ENCODE assay signal across 1 cellular context in the genomic region with DNA sequence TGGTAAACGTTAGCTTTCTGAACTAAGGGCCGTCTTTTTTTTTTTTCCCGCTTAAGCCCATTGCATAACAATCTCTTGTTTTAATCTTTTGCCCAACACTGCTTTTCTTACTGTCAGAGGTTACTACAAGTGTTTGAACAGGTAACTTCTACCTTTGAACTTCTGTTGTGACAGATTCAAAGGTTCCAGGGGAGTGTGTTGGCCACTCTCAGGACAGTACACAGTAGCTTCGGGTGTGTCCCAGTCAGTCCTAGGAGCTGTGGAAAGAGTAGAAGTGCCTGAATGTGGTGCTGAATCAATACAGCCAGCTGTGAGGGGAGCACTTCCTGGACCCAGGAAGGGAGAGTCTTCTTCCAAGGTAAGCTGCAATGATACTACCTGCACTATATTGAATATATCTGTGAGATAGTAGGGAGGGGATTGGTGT.
TF ChIP-seq lines count a peak whose summit lies in the region.

A gene with protein sequence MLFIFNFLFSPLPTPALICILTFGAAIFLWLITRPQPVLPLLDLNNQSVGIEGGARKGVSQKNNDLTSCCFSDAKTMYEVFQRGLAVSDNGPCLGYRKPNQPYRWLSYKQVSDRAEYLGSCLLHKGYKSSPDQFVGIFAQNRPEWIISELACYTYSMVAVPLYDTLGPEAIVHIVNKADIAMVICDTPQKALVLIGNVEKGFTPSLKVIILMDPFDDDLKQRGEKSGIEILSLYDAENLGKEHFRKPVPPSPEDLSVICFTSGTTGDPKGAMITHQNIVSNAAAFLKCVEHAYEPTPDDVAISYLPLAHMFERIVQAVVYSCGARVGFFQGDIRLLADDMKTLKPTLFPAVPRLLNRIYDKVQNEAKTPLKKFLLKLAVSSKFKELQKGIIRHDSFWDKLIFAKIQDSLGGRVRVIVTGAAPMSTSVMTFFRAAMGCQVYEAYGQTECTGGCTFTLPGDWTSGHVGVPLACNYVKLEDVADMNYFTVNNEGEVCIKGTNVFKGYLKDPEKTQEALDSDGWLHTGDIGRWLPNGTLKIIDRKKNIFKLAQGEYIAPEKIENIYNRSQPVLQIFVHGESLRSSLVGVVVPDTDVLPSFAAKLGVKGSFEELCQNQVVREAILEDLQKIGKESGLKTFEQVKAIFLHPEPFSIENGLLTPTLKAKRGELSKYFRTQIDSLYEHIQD (plus strand): TSS at position 205 of the 427 bp plus-strand sequence. CDS start 20,831 bp downstream, outside the sequence.

TF ChIP-seq in HepG2, 621 proteins besides CTCF, POLR2A, EP300 and RAD21 (continued from another document and continues in another):
- TF ChIP-seq HIVEP1 (CRISPR knock-in tag; IDR thresholded peaks at IDR 0.05) (peak; percentile 45; the same call in 1 of the 2 replicates), PHF8 (CRISPR knock-in tag; IDR thresholded peaks at IDR 0.05) (no peak), IRF2 (CRISPR knock-in tag; IDR thresholded peaks at IDR 0.05) (peak; percentile 59; the same call in 1 of the 2 replicates), EEA1 (CRISPR knock-in tag; IDR thresholded peaks at IDR 0.05; ENCODE audit: borderline replicate concordance) (no peak), KMT2A (CRISPR knock-in tag; IDR thresholded peaks at IDR 0.05) (no peak), ZC3H4 (CRISPR knock-in tag; IDR thresholded peaks at IDR 0.05; ENCODE audit: borderline replicate concordance) (no peak), ERF (CRISPR knock-in tag; IDR thresholded peaks at IDR 0.05) (0 out of 2 replicates have a peak, but pooled peaks have one; percentile 17), SP4 (CRISPR knock-in tag; IDR thresholded peaks at IDR 0.05) (no peak), ZNF570 (CRISPR knock-in tag; IDR thresholded peaks at IDR 0.05; ENCODE audit: borderline replicate concordance) (no peak), ZNF782 (CRISPR knock-in tag; IDR thresholded peaks at IDR 0.05; ENCODE audit: borderline replicate concordance) (no peak; the same call in 1 of the 2 replicates), KAT8 (CRISPR knock-in tag; IDR thresholded peaks at IDR 0.05) (peak; percentile 40), PITX1 (CRISPR knock-in tag; IDR thresholded peaks at IDR 0.05) (peak; percentile 98), ZNF30 (CRISPR knock-in tag; IDR thresholded peaks at IDR 0.05) (no peak), PHF5A (CRISPR knock-in tag; IDR thresholded peaks at IDR 0.05; ENCODE audit: low read depth, unreplicated experiment) (peak; percentile 33), SP1 (IDR thresholded peaks at IDR 0.05) (no peak), SP1 (CRISPR knock-in tag; IDR thresholded peaks at IDR 0.05) (no peak), YEATS4 (CRISPR knock-in tag; IDR thresholded peaks at IDR 0.05; ENCODE audit: borderline replicate concordance) (peak; percentile 54; the same call in 1 of the 2 replicates), ZSCAN25 (CRISPR knock-in tag; IDR thresholded peaks at IDR 0.05) (no peak), ZNF136 (CRISPR knock-in tag; IDR thresholded peaks at IDR 0.05; ENCODE audit: low read depth) (no peak), ASH2L (IDR thresholded peaks at IDR 0.05; ENCODE audit: insufficient read length, low read depth, low read length) (peak; percentile 66)
- TF ChIP-seq, protein P1, sequence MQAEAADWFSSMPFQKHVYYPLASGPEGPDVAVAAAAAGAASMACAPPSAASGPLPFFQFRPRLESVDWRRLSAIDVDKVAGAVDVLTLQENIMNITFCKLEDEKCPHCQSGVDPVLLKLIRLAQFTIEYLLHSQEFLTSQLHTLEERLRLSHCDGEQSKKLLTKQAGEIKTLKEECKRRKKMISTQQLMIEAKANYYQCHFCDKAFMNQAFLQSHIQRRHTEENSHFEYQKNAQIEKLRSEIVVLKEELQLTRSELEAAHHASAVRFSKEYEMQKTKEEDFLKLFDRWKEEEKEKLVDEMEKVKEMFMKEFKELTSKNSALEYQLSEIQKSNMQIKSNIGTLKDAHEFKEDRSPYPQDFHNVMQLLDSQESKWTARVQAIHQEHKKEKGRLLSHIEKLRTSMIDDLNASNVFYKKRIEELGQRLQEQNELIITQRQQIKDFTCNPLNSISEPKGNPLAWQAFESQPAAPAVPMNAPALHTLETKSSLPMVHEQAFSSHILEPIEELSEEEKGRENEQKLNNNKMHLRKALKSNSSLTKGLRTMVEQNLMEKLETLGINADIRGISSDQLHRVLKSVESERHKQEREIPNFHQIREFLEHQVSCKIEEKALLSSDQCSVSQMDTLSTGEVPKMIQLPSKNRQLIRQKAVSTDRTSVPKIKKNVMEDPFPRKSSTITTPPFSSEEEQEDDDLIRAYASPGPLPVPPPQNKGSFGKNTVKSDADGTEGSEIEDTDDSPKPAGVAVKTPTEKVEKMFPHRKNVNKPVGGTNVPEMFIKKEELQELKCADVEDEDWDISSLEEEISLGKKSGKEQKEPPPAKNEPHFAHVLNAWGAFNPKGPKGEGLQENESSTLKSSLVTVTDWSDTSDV (CRISPR knock-in tag; IDR thresholded peaks at IDR 0.05): no peak
- TF ChIP-seq, protein P2, sequence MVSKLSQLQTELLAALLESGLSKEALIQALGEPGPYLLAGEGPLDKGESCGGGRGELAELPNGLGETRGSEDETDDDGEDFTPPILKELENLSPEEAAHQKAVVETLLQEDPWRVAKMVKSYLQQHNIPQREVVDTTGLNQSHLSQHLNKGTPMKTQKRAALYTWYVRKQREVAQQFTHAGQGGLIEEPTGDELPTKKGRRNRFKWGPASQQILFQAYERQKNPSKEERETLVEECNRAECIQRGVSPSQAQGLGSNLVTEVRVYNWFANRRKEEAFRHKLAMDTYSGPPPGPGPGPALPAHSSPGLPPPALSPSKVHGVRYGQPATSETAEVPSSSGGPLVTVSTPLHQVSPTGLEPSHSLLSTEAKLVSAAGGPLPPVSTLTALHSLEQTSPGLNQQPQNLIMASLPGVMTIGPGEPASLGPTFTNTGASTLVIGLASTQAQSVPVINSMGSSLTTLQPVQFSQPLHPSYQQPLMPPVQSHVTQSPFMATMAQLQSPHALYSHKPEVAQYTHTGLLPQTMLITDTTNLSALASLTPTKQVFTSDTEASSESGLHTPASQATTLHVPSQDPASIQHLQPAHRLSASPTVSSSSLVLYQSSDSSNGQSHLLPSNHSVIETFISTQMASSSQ (IDR thresholded peaks at IDR 0.05; ENCODE audit: low read depth): peak; percentile 65
- TF ChIP-seq, protein P2 (CRISPR knock-in tag; IDR thresholded peaks at IDR 0.05; ENCODE audit: borderline replicate concordance): peak; percentile 91; the same call in 1 of the 2 replicates
- TF ChIP-seq, protein P3, sequence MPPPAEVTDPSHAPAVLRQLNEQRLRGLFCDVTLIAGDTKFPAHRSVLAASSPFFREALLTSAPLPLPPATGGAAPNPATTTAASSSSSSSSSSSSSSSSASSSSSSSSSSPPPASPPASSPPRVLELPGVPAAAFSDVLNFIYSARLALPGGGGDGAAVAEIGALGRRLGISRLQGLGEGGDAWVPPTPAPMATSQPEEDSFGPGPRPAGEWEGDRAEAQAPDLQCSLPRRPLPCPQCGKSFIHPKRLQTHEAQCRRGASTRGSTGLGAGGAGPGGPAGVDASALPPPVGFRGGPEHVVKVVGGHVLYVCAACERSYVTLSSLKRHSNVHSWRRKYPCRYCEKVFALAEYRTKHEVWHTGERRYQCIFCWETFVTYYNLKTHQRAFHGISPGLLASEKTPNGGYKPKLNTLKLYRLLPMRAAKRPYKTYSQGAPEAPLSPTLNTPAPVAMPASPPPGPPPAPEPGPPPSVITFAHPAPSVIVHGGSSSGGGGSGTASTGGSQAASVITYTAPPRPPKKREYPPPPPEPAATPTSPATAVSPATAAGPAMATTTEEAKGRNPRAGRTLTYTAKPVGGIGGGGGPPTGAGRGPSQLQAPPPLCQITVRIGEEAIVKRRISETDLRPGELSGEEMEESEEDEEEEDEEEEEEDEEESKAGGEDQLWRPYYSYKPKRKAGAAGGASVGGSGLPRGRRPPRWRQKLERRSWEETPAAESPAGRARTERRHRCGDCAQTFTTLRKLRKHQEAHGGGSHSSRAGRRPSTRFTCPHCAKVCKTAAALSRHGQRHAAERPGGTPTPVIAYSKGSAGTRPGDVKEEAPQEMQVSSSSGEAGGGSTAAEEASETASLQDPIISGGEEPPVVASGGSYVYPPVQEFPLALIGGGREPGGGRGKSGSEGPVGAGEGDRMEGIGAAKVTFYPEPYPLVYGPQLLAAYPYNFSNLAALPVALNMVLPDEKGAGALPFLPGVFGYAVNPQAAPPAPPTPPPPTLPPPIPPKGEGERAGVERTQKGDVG (CRISPR knock-in tag; IDR thresholded peaks at IDR 0.05; ENCODE audit: borderline replicate concordance): no peak
- TF ChIP-seq, protein P4, sequence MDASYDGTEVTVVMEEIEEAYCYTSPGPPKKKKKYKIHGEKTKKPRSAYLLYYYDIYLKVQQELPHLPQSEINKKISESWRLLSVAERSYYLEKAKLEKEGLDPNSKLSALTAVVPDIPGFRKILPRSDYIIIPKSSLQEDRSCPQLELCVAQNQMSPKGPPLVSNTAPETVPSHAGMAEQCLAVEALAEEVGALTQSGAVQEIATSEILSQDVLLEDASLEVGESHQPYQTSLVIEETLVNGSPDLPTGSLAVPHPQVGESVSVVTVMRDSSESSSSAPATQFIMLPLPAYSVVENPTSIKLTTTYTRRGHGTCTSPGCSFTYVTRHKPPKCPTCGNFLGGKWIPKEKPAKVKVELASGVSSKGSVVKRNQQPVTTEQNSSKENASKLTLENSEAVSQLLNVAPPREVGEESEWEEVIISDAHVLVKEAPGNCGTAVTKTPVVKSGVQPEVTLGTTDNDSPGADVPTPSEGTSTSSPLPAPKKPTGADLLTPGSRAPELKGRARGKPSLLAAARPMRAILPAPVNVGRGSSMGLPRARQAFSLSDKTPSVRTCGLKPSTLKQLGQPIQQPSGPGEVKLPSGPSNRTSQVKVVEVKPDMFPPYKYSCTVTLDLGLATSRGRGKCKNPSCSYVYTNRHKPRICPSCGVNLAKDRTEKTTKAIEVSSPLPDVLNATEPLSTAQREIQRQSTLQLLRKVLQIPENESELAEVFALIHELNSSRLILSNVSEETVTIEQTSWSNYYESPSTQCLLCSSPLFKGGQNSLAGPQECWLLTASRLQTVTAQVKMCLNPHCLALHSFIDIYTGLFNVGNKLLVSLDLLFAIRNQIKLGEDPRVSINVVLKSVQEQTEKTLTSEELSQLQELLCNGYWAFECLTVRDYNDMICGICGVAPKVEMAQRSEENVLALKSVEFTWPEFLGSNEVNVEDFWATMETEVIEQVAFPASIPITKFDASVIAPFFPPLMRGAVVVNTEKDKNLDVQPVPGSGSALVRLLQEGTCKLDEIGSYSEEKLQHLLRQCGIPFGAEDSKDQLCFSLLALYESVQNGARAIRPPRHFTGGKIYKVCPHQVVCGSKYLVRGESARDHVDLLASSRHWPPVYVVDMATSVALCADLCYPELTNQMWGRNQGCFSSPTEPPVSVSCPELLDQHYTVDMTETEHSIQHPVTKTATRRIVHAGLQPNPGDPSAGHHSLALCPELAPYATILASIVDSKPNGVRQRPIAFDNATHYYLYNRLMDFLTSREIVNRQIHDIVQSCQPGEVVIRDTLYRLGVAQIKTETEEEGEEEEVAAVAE (CRISPR knock-in tag; IDR thresholded peaks at IDR 0.05; ENCODE audit: borderline replicate concordance): no peak
- TF ChIP-seq, protein P5, sequence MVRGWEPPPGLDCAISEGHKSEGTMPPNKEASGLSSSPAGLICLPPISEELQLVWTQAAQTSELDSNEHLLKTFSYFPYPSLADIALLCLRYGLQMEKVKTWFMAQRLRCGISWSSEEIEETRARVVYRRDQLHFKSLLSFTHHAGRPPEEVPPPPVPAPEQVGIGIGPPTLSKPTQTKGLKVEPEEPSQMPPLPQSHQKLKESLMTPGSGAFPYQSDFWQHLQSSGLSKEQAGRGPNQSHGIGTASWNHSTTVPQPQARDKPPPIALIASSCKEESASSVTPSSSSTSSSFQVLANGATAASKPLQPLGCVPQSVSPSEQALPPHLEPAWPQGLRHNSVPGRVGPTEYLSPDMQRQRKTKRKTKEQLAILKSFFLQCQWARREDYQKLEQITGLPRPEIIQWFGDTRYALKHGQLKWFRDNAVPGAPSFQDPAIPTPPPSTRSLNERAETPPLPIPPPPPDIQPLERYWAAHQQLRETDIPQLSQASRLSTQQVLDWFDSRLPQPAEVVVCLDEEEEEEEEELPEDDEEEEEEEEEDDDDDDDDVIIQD (CRISPR knock-in tag; IDR thresholded peaks at IDR 0.05; ENCODE audit: low read depth): peak; percentile 44; the same call in 1 of the 2 replicates
- TF ChIP-seq, protein P6, sequence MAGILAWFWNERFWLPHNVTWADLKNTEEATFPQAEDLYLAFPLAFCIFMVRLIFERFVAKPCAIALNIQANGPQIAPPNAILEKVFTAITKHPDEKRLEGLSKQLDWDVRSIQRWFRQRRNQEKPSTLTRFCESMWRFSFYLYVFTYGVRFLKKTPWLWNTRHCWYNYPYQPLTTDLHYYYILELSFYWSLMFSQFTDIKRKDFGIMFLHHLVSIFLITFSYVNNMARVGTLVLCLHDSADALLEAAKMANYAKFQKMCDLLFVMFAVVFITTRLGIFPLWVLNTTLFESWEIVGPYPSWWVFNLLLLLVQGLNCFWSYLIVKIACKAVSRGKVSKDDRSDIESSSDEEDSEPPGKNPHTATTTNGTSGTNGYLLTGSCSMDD (CRISPR knock-in tag; IDR thresholded peaks at IDR 0.05): no peak
- TF ChIP-seq, protein P7, sequence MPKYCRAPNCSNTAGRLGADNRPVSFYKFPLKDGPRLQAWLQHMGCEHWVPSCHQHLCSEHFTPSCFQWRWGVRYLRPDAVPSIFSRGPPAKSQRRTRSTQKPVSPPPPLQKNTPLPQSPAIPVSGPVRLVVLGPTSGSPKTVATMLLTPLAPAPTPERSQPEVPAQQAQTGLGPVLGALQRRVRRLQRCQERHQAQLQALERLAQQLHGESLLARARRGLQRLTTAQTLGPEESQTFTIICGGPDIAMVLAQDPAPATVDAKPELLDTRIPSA (CRISPR knock-in tag; IDR thresholded peaks at IDR 0.05; ENCODE audit: borderline replicate concordance): no peak
- TF ChIP-seq, protein P8, sequence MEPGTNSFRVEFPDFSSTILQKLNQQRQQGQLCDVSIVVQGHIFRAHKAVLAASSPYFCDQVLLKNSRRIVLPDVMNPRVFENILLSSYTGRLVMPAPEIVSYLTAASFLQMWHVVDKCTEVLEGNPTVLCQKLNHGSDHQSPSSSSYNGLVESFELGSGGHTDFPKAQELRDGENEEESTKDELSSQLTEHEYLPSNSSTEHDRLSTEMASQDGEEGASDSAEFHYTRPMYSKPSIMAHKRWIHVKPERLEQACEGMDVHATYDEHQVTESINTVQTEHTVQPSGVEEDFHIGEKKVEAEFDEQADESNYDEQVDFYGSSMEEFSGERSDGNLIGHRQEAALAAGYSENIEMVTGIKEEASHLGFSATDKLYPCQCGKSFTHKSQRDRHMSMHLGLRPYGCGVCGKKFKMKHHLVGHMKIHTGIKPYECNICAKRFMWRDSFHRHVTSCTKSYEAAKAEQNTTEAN (CRISPR knock-in tag; conservative IDR thresholded peaks at IDR 0.05): peak; percentile 88; the same call in 1 of the 2 replicates
